ENCODE assay signal across 16 cellular contexts in the genomic region with DNA sequence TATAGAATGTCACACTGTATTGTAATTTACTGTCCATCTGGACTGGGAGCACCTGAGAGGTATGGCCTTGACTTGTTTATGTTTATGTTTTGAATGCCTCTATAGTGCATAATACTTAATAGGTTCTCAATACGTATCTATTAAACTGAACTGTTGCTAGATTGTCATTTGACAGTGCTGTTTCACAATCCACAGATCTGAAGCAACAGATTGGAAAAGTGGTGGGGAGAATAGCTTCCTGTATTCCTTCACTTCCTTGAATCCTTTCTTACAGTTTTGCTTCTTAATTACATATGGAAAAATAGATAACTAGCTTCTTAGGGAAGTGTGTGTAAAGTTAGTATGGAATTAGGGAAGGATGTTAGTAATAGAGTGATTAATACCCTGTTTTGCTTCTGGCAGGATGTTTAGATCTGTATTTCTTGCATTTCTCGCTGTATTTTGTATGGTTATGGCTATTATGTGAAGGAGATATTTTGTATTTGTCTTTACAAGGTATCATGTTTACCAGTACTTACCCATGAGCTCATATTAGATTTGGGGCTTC. TPM values are rescaled to one million over a fixed set of nuclear protein-coding genes. Genes with fewer than 3 reads are reported as not detected.
A peak's percentile ranks its signal among the peaks of the same experiment; 100 is the strongest.
DNase-seq lines count a peak whose midpoint lies in the region; ATAC-seq and TF ChIP-seq lines count a peak whose summit lies in the region.
"Had no signal": no experiment of that assay in that cellular context is flagged by ENCODE, and none has a peak within 500 bp of the region (broad histone marks: within the 10 kb centered on the region; RNA-seq: fewer than 3 reads in every experiment).

No MANE protein-coding gene starts in this region.

- H3K27ac Mint-ChIP-seq in GM23338 = peak overlapping the region; percentile 5
- H3K27ac Mint-ChIP-seq in WTC11 = peak overlapping the region; percentile 48
- peak overlapping the region; percentile 48 for H3K27ac Mint-ChIP-seq in mesothelial cell of epicardium
- H3K27ac Mint-ChIP-seq in activated CD4-positive, alpha-beta T cell treated with anti-CD3 and anti-CD28 coated beads, Interleukin-2, amount 10 ng/mL, durations not matched to agents 24 days and 14 days = no peak overlapping the region
- H3K27ac Mint-ChIP-seq: activated CD4-positive, alpha-beta memory T cell treated with anti-CD3 and anti-CD28 coated beads for 36 hours had no signal

- H3K79me2 ChIP-seq in GM23338 (replicated peaks; ENCODE audit: insufficient read depth) = peaks cover 91% of the 10 kb centered on the region

- no peak for TF ChIP-seq CTCF in GM23338 (conservative IDR thresholded peaks at IDR 0.05; ENCODE audit: low read depth in 2 of 2)
- TF ChIP-seq CTCF in WTC11 (IDR thresholded peaks at IDR 0.05) = no peak
- TF ChIP-seq CTCF in mesothelial cell of epicardium (IDR thresholded peaks at IDR 0.05; ENCODE audit: unreplicated experiment) = no peak
- TF ChIP-seq CTCF in lower leg skin (IDR thresholded peaks at IDR 0.05) = no peak

- H4K20me1 ChIP-seq in GM23338 (replicated peaks; ENCODE audit: insufficient read depth) = peaks cover 24% of the 10 kb centered on the region; the same call in 1 of the 2 replicates

- TF ChIP-seq POLR2A in lower leg skin (IDR thresholded peaks at IDR 0.05) = no peak

- no peaks in the 10 kb centered on the region for H3K36me3 ChIP-seq in GM23338 (ENCODE audit: insufficient read depth)
- H3K36me3 ChIP-seq: gastroesophageal sphincter had no signal

- peaks cover 68% of the 10 kb centered on the region for H3K4me1 ChIP-seq in GM23338 (ENCODE audit: insufficient read depth)

- H3K4me3 ChIP-seq in GM23338 (no peak overlapping the region), lower leg skin (ENCODE audit: low read depth, poor library complexity, severe bottlenecking) (no peak overlapping the region)
- H3K4me3 ChIP-seq: gastroesophageal sphincter had no signal

- CTCF ChIA-PET in WTC11 (lab: Charles Lee) = no interaction called here

- no peaks in the 10 kb centered on the region for H3K9me2 ChIP-seq in GM23338 (ENCODE audit: insufficient read depth)

- no peak overlapping the region for H3K27ac ChIP-seq in GM23338 (ENCODE audit: low read depth)

- POLR2A ChIA-PET in WTC11 (lab: Charles Lee) = no interaction called here

- peaks cover 8% of the 10 kb centered on the region for H3K27me3 Mint-ChIP-seq in GM23338 (ENCODE audit: insufficient read depth, low read depth, poor library complexity)
- no peaks in the 10 kb centered on the region for H3K27me3 Mint-ChIP-seq in WTC11 (ENCODE audit: low read depth)
- H3K27me3 Mint-ChIP-seq in mesothelial cell of epicardium (ENCODE audit: low read depth) = no peaks in the 10 kb centered on the region
- H3K27me3 Mint-ChIP-seq in activated CD4-positive, alpha-beta T cell treated with anti-CD3 and anti-CD28 coated beads, Interleukin-2, amount 10 ng/mL, durations not matched to agents 24 days and 14 days = no peaks in the 10 kb centered on the region
- H3K27me3 Mint-ChIP-seq: activated CD4-positive, alpha-beta memory T cell treated with anti-CD3 and anti-CD28 coated beads for 36 hours; effector memory CD8-positive, alpha-beta T cell had no signal

- WGBS in lower leg skin, 2 donors = 85 to 91% methylated on average over 2 of the region's 2 CpGs

- peak overlapping the region; percentile 5; the same call in 1 of the 3 replicates for H3K4me3 Mint-ChIP-seq in GM23338
- no peak overlapping the region for H3K4me3 Mint-ChIP-seq in WTC11
- H3K4me3 Mint-ChIP-seq in mesothelial cell of epicardium = no peak overlapping the region
- H3K4me3 Mint-ChIP-seq in activated CD4-positive, alpha-beta T cell treated with anti-CD3 and anti-CD28 coated beads, Interleukin-2, amount 10 ng/mL, durations not matched to agents 24 days and 14 days = no peak overlapping the region
- H3K4me3 Mint-ChIP-seq: activated CD4-positive, alpha-beta memory T cell treated with anti-CD3 and anti-CD28 coated beads for 36 hours had no signal

- peak; percentile 57 for DNase-seq in CD1c-positive myeloid dendritic cell (ENCODE audit: extremely low spot score)
- no peak for DNase-seq in GM23338 (ENCODE audit: low spot score)
- no peak for DNase-seq in WTC11 (ENCODE audit: low spot score)
- no peak for DNase-seq in mesothelial cell of epicardium (ENCODE audit: low spot score in 2 of 2, unreplicated experiment in 2 of 2)
- DNase-seq in lower leg skin (ENCODE audit: low spot score in 2 of 2) = no peak
- no peak for DNase-seq in activated CD4-positive, alpha-beta T cell treated with anti-CD3 and anti-CD28 coated beads, Interleukin-2, amount 10 ng/mL, durations not matched to agents 24 days and 14 days
- no peak for DNase-seq in stimulated activated CD4-positive, alpha-beta T cell treated with anti-CD3 and anti-CD28 coated beads, Interleukin-12 subunit alpha, Interleukin-12 subunit beta, amount 100 ng/mL, for 4 hours
- no peak for DNase-seq in SK-N-DZ (ENCODE audit: low spot score)
- DNase-seq: activated CD4-positive, alpha-beta memory T cell treated with anti-CD3 and anti-CD28 coated beads for 36 hours; activated gamma-delta T cell treated with Interleukin-2 at 50 U/mL for 16 hours; DMS79; effector memory CD8-positive, alpha-beta T cell; NCI-H2081; NCI-H82; T1000 had no signal

- H3K36me3 Mint-ChIP-seq in GM23338 (ENCODE audit: low read depth) (peaks cover under 1% of the 10 kb centered on the region; the same call in 1 of the 3 replicates), WTC11 (peaks cover 8% of the 10 kb centered on the region), mesothelial cell of epicardium (peaks cover 4% of the 10 kb centered on the region)
- peaks cover 30% of the 10 kb centered on the region for H3K36me3 Mint-ChIP-seq in activated CD4-positive, alpha-beta T cell treated with anti-CD3 and anti-CD28 coated beads, Interleukin-2, amount 10 ng/mL, durations not matched to agents 24 days and 14 days (ENCODE audit: low read depth)

- intact Hi-C loops in lower leg skin (cut with DNase I; ENCODE audit: low total_unique reads) = no loop called here
- intact Hi-C loops in activated CD4-positive, alpha-beta T cell treated with anti-CD3 and anti-CD28 coated beads, Interleukin-2, amount 10 ng/mL, durations not matched to agents 24 days and 14 days (cut with micrococcal nuclease) = loop anchor here (10.0 kb wide), 2 partner anchors 1003 to 1437 kb away; a partner anchor contains a TSS

- H3K4me1 Mint-ChIP-seq in GM23338 (peaks cover 56% of the 10 kb centered on the region), WTC11 (peaks cover 74% of the 10 kb centered on the region), mesothelial cell of epicardium (peaks cover 59% of the 10 kb centered on the region)
- H3K4me1 Mint-ChIP-seq in activated CD4-positive, alpha-beta T cell treated with anti-CD3 and anti-CD28 coated beads, Interleukin-2, amount 10 ng/mL, durations not matched to agents 24 days and 14 days = peaks cover 56% of the 10 kb centered on the region

- ATAC-seq in GM23338 (no peak), WTC11 (no peak)
- ATAC-seq: effector memory CD8-positive, alpha-beta T cell; gastroesophageal sphincter had no signal

- no peaks in the 10 kb centered on the region for H3F3A ChIP-seq in GM23338 (replicated peaks; ENCODE audit: low read depth)

- H3K9me3 Mint-ChIP-seq in GM23338 (no peaks in the 10 kb centered on the region), WTC11 (no peaks in the 10 kb centered on the region), mesothelial cell of epicardium (no peaks in the 10 kb centered on the region)
- H3K9me3 Mint-ChIP-seq in activated CD4-positive, alpha-beta T cell treated with anti-CD3 and anti-CD28 coated beads, Interleukin-2, amount 10 ng/mL, durations not matched to agents 24 days and 14 days = no peaks in the 10 kb centered on the region
- H3K9me3 Mint-ChIP-seq: activated CD4-positive, alpha-beta memory T cell treated with anti-CD3 and anti-CD28 coated beads for 36 hours; effector memory CD8-positive, alpha-beta T cell had no signal

- H3K27me3 ChIP-seq in GM23338 (ENCODE audit: insufficient read depth) = no peaks in the 10 kb centered on the region
- H3K27me3 ChIP-seq: gastroesophageal sphincter had no signal

- H3K4me2 ChIP-seq in GM23338 = no peak overlapping the region

- no peak overlapping the region for H2AFZ ChIP-seq in GM23338

TF ChIP-seq in GM23338, 12 proteins besides CTCF, POLR2A, EP300 and RAD21 (continues in another document):
- TF ChIP-seq ZNF114 (CRISPR knock-in tag; IDR thresholded peaks at IDR 0.05) (no peak), NANOG (IDR thresholded peaks at IDR 0.05; ENCODE audit: borderline replicate concordance) (no peak)

TF ChIP-seq in WTC11, 78 proteins besides CTCF, POLR2A, EP300 and RAD21 (continues in another document):
- TF ChIP-seq, protein P1, sequence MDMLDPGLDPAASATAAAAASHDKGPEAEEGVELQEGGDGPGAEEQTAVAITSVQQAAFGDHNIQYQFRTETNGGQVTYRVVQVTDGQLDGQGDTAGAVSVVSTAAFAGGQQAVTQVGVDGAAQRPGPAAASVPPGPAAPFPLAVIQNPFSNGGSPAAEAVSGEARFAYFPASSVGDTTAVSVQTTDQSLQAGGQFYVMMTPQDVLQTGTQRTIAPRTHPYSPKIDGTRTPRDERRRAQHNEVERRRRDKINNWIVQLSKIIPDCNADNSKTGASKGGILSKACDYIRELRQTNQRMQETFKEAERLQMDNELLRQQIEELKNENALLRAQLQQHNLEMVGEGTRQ (CRISPR knock-in tag; IDR thresholded peaks at IDR 0.05) = no peak
- TF ChIP-seq ZNF317 (CRISPR knock-in tag; IDR thresholded peaks at IDR 0.05; ENCODE audit: borderline replicate concordance, low read depth) (no peak), ZBTB21 (CRISPR knock-in tag; IDR thresholded peaks at IDR 0.05; ENCODE audit: borderline replicate concordance) (no peak), ZNF416 (CRISPR knock-in tag; IDR thresholded peaks at IDR 0.05) (no peak)
- TF ChIP-seq, protein P2, sequence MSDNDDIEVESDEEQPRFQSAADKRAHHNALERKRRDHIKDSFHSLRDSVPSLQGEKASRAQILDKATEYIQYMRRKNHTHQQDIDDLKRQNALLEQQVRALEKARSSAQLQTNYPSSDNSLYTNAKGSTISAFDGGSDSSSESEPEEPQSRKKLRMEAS (CRISPR knock-in tag; IDR thresholded peaks at IDR 0.05) = no peak
- TF ChIP-seq, protein P3, sequence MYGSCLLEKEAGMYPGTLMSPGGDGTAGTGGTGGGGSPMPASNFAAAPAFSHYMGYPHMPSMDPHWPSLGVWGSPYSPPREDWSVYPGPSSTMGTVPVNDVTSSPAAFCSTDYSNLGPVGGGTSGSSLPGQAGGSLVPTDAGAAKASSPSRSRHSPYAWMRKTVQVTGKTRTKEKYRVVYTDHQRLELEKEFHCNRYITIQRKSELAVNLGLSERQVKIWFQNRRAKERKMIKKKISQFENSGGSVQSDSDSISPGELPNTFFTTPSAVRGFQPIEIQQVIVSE (CRISPR knock-in tag; IDR thresholded peaks at IDR 0.05; ENCODE audit: borderline replicate concordance) = no peak

RNA-seq across cellular contexts. Expression of a gene that starts 4.5 kb away (rescaled TPM):
- total RNA-seq in GM23338 (2014; rRNA removed; shearing (Covaris generic)) = 124 and 152 TPM in 2 replicates
- polyA plus RNA-seq in GM23338 (2016; fragmentation: Nextera tagmentation; extraction: Ambion mirVana) = 80.2 and 110 TPM in 2 replicates
- total RNA-seq in WTC11 (2021) = 59.7 to 64.7 TPM (median 60.5 TPM) in 3 replicates
- total RNA-seq in mesothelial cell of epicardium = 120 to 126 TPM (median 120 TPM) in 3 replicates
- total RNA-seq in lower leg skin = 100 to 1,000 TPM; 117 to 141 (median 122) TPM
- total RNA-seq in activated CD4-positive, alpha-beta T cell treated with anti-CD3 and anti-CD28 coated beads, Interleukin-2, amount 10 ng/mL, durations not matched to agents 24 days and 14 days = 65.6 and 74.4 TPM in 2 replicates
- polyA plus RNA-seq in SK-N-DZ (2014; cell fraction: cytosol; rRNA removed) = 86.8 and 95.1 TPM in 2 replicates
- 120 and 136 TPM in 2 replicates for polyA plus RNA-seq in SK-N-DZ (2014; cell fraction: nucleus; rRNA removed)
